28 cellular contexts compared by ENCODE assay signal in the genomic region with DNA sequence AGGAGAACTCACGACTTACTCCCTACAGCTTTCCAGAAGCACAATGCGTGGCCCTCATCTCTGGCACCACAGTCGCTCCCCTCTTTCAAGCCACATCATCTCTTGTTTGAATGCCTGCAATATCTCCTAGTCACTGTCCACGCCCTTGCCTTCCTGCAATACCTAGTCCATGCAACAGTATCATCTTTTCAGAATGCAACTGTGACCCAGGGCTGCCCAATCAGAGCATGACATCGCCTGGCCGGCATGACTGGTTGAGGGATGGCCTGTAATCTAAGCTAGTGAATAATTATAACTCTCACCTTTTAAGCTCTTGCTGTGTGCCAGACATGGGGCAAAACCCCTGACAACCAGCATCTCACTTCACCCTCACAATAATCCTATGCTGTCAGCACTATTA. TPM values are rescaled to one million over a fixed set of nuclear protein-coding genes. Genes with fewer than 3 reads are reported as not detected.
DNase-seq lines count a peak whose midpoint lies in the region; ATAC-seq and TF ChIP-seq lines count a peak whose summit lies in the region.
"Had no signal": no experiment of that assay in that cellular context is flagged by ENCODE, and none has a peak within 500 bp of the region (broad histone marks: within the 10 kb centered on the region; RNA-seq: fewer than 3 reads in every experiment).

No MANE protein-coding gene starts in this region.

- BruUV-seq in OCI-LY7 (replicated peaks; lab: Mats Ljungman, UMichigan), result no TSS peak

- TF ChIP-seq POLR2A in erythroblast (IDR thresholded peaks at IDR 0.05; ENCODE audit: low read length), result no peak

- H3K27me3 ChIP-seq in BLaER1 (no peaks in the 10 kb centered on the region), parathyroid adenoma (ENCODE audit: control insufficient read depth, insufficient read depth, low read length) (no peaks in the 10 kb centered on the region)
- H3K27me3 ChIP-seq: dorsolateral prefrontal cortex, SJSA1, stomach had no signal

- in situ Hi-C loops in KBM-7 (cut with MboI; ENCODE audit: low pct_unique_long_range_greater_than_20kb, low sequenced_read_pairs), result no loop called here

- H3K4me3 ChIP-seq in BLaER1 (no peak overlapping the region), OCI-LY7 (ENCODE audit: low read depth, low read length, poor library complexity, severe bottlenecking) (no peak overlapping the region), parathyroid adenoma (ENCODE audit: low read depth, low read length) (no peak overlapping the region)
- H3K4me3 ChIP-seq: A549, dorsolateral prefrontal cortex, SJSA1, stomach had no signal

- H3K9me3 ChIP-seq in BLaER1, result peaks cover 6% of the 10 kb centered on the region; the same call in 1 of the 2 replicates
- H3K9me3 ChIP-seq in OCI-LY7 (ENCODE audit: low read length), result no peaks in the 10 kb centered on the region
- no peaks in the 10 kb centered on the region for H3K9me3 ChIP-seq in parathyroid adenoma (ENCODE audit: control insufficient read depth, low read length)
- H3K9me3 ChIP-seq: A549, SJSA1, stomach had no signal

- H4K20me1 ChIP-seq in BLaER1 (no peaks in the 10 kb centered on the region), OCI-LY7 (ENCODE audit: insufficient read depth, low read length) (no peaks in the 10 kb centered on the region)

- intact Hi-C loops in OCI-LY7 (cut with micrococcal nuclease; ENCODE audit: unreplicated experiment), result no loop called here

- CTCF ChIA-PET in OCI-LY7 (lab: Charles Lee; ENCODE audit: unreplicated experiment), result interaction anchor here (0.5 to 1.4 kb wide), 4 partner anchors 9 to 86 kb away, joined by 3 to 6 read pairs (median 4); no protein-coding TSS in a partner anchor

- ATAC-seq in HG02884 (IDR thresholded peaks at IDR 0.05; ENCODE audit: unreplicated experiment), result no peak
- ATAC-seq: activated CD4-positive, CD25-positive, alpha-beta regulatory T cell treated with anti-CD3 and anti-CD28 coated beads, Interleukin-2, amount 50 U/mL, for 24 hours; activated naive CD8-positive, alpha-beta T cell treated with anti-CD3 and anti-CD28 coated beads, Interleukin-2, amount 50 U/mL, for 24 hours; HCT116; T-cell had no signal

- H3K79me2 ChIP-seq in OCI-LY7 (ENCODE audit: insufficient read depth, low read depth, low read length) (no peaks in the 10 kb centered on the region), parathyroid adenoma (peaks cover 4% of the 10 kb centered on the region)

- TF ChIP-seq CTCF in OCI-LY7 (conservative IDR thresholded peaks at IDR 0.05; ENCODE audit: low read length), result no peak
- TF ChIP-seq CTCF in parathyroid adenoma (IDR thresholded peaks at IDR 0.05), result no peak

- DNase-seq in OCI-LY7 (ENCODE audit: low spot score) (no peak), erythroblast (lab: John Stamatoyannopoulos, UW) (peak; percentile 82 to 90), NCI-H69 (lab: John Stamatoyannopoulos, UW) (no peak), KBM-7 (no peak), ecto neural progenitor cell (ENCODE audit: low spot score) (no peak)
- DNase-seq: activated CD4-positive, alpha-beta memory T cell treated with anti-CD3 and anti-CD28 coated beads for 36 hours; activated CD8-positive, alpha-beta memory T cell treated with anti-CD3 and anti-CD28 coated beads, Interleukin-2, amount 50 U/mL, for 4 hours; activated naive CD4-positive, alpha-beta T cell; activated naive CD8-positive, alpha-beta T cell treated with anti-CD3 and anti-CD28 coated beads, Interleukin-2, amount 50 U/mL, for 24 hours; cerebellar nuclear complex; DMS153; hippocampal formation; left cardiac atrium; NCI-H1092; NCI-H1694; NCI-H446; NCI-H774; stimulated activated CD4-positive, alpha-beta T cell treated with anti-CD3 and anti-CD28 coated beads, Interleukin-2, amount 100 ng/mL, for 48 hours; stomach; T-cell had no signal

- peaks cover 37% of the 10 kb centered on the region for H3K4me1 ChIP-seq in BLaER1
- H3K4me1 ChIP-seq in OCI-LY7 (ENCODE audit: insufficient read depth, low read length, poor library complexity, severe bottlenecking), result peaks cover 48% of the 10 kb centered on the region
- H3K4me1 ChIP-seq in parathyroid adenoma, result peaks cover 69% of the 10 kb centered on the region
- H3K4me1 ChIP-seq: SJSA1 had no signal

- no peaks in the 10 kb centered on the region for H3K36me3 ChIP-seq in BLaER1
- no peaks in the 10 kb centered on the region for H3K36me3 ChIP-seq in OCI-LY7 (ENCODE audit: insufficient read depth, low read length)
- no peaks in the 10 kb centered on the region for H3K36me3 ChIP-seq in parathyroid adenoma (ENCODE audit: control insufficient read depth, insufficient read depth, low read length)
- H3K36me3 ChIP-seq: SJSA1, stomach had no signal

- H3K4me2 ChIP-seq in BLaER1, result peak overlapping the region; percentile 31; the same call in 1 of the 2 replicates
- no peak overlapping the region for H3K4me2 ChIP-seq in OCI-LY7 (ENCODE audit: low read length)
- no peak overlapping the region for H3K4me2 ChIP-seq in parathyroid adenoma (ENCODE audit: low read length)
- H3K4me2 ChIP-seq: A549 had no signal

- H3K27ac ChIP-seq in BLaER1, result no peak overlapping the region
- no peak overlapping the region for H3K27ac ChIP-seq in OCI-LY7 (ENCODE audit: low read depth, low read length, poor library complexity, severe bottlenecking)
- peak overlapping the region; percentile 76 for H3K27ac ChIP-seq in parathyroid adenoma
- H3K27ac ChIP-seq: SJSA1 had no signal

- H3K9ac ChIP-seq in BLaER1, result no peak overlapping the region
- no peak overlapping the region for H3K9ac ChIP-seq in parathyroid adenoma

- POLR2A ChIA-PET in OCI-LY7 (lab: Charles Lee), result interaction anchor here (0.7 to 5.7 kb wide), 5 partner anchors 9 to 46 kb away, joined by 3 to 25 read pairs (median 4); no protein-coding TSS in a partner anchor

- 0 out of 2 replicates have a peak overlapping the region, but pooled peaks have one; percentile 24 for H2AFZ ChIP-seq in OCI-LY7 (ENCODE audit: low read length)
- peak overlapping the region; percentile 57 for H2AFZ ChIP-seq in parathyroid adenoma

- H3K9me2 ChIP-seq in OCI-LY7 (ENCODE audit: insufficient read depth, low read length), result no peaks in the 10 kb centered on the region

RNA-seq across cellular contexts. Expression of a gene that starts 52.5 kb away (rescaled TPM):
- total RNA-seq in OCI-LY7 (2014; rRNA removed; shearing (Covaris generic)), result 11.8 and 12.6 TPM in 2 replicates
- 21.5 and 31.8 TPM in 2 replicates for total RNA-seq in OCI-LY7 (2022)

Comparison
In these comparisons a context has a peak if more than half of its experiments do, and no peak if none do; other contexts are left out.
1. DNase-seq: peak in erythroblast (2 of 2); none in OCI-LY7 (single experiment), NCI-H69 (single experiment), KBM-7 (single experiment) and ecto neural progenitor cell (single experiment).